ENCODE assay signal across 15 cellular contexts in genomic region chr16:49643429-49644142, GRCh38.
DNase-seq lines count a peak whose midpoint lies in the region; ATAC-seq and TF ChIP-seq lines count a peak whose summit lies in the region.
"Had no signal": no experiment of that assay in that cellular context is flagged by ENCODE, and none has a peak within 500 bp of the region (broad histone marks: within the 10 kb centered on the region; RNA-seq: fewer than 3 reads in every experiment).

No MANE protein-coding gene starts in this region.

- H3K27me3 ChIP-seq in brain microvascular endothelial cell (replicated peaks), result no peaks in the 10 kb centered on the region

- no peak for ATAC-seq in GM18511 (IDR thresholded peaks at IDR 0.05; ENCODE audit: unreplicated experiment)
- ATAC-seq: naive thymus-derived CD8-positive, alpha-beta T cell; stimulated activated naive B cell treated with anti-CD40 and anti-IgM and Interleukin-4, amounts not matched to agents 10 μg/mL and 1 μg/mL and 100 μg/mL, for 72 hours had no signal

- in situ Hi-C loops in brain microvascular endothelial cell (cut with HindIII; ENCODE audit: low pct_ligation_motif_present, low sequenced_read_pairs), result no loop called here

- H3K4me3 Mint-ChIP-seq in activated naive CD8-positive, alpha-beta T cell, result no peak overlapping the region
- no peak overlapping the region for H3K4me3 Mint-ChIP-seq in activated naive CD8-positive, alpha-beta T cell treated with anti-CD3 and anti-CD28 coated beads for 36 hours
- H3K4me3 Mint-ChIP-seq in type B pancreatic cell, result no peak overlapping the region
- H3K4me3 Mint-ChIP-seq in activated CD4-positive, alpha-beta memory T cell treated with anti-CD3 and anti-CD28 coated beads, Interleukin-2, amount 10 ng/mL, durations not matched to agents 7 days and 5 days, result no peak overlapping the region
- H3K4me3 Mint-ChIP-seq: activated CD4-positive, alpha-beta T cell treated with anti-CD3 and anti-CD28 coated beads, Interleukin-2, amount 10 ng/mL, durations not matched to agents 7 days and 5 days; naive thymus-derived CD8-positive, alpha-beta T cell; stimulated activated naive B cell treated with anti-CD40 and anti-IgM and Interleukin-4, amounts not matched to agents 10 μg/mL and 1 μg/mL and 100 μg/mL, for 72 hours had no signal

- H3K4me1 Mint-ChIP-seq in activated naive CD8-positive, alpha-beta T cell (ENCODE audit: low read depth), result no peaks in the 10 kb centered on the region
- no peaks in the 10 kb centered on the region for H3K4me1 Mint-ChIP-seq in activated naive CD8-positive, alpha-beta T cell treated with anti-CD3 and anti-CD28 coated beads for 36 hours
- H3K4me1 Mint-ChIP-seq in type B pancreatic cell (ENCODE audit: unreplicated experiment), result peaks cover 46% of the 10 kb centered on the region
- no peaks in the 10 kb centered on the region for H3K4me1 Mint-ChIP-seq in activated CD4-positive, alpha-beta memory T cell treated with anti-CD3 and anti-CD28 coated beads, Interleukin-2, amount 10 ng/mL, durations not matched to agents 7 days and 5 days
- H3K4me1 Mint-ChIP-seq: activated CD4-positive, alpha-beta T cell treated with anti-CD3 and anti-CD28 coated beads, Interleukin-2, amount 10 ng/mL, durations not matched to agents 7 days and 5 days had no signal

- peaks cover 15% of the 10 kb centered on the region for H3K9me3 Mint-ChIP-seq in activated naive CD8-positive, alpha-beta T cell (ENCODE audit: low read depth)
- H3K9me3 Mint-ChIP-seq in activated naive CD8-positive, alpha-beta T cell treated with anti-CD3 and anti-CD28 coated beads for 36 hours, result peaks cover 11% of the 10 kb centered on the region
- H3K9me3 Mint-ChIP-seq in type B pancreatic cell, result peaks cover 9% of the 10 kb centered on the region
- H3K9me3 Mint-ChIP-seq in activated CD4-positive, alpha-beta memory T cell treated with anti-CD3 and anti-CD28 coated beads, Interleukin-2, amount 10 ng/mL, durations not matched to agents 7 days and 5 days, result peaks cover 17% of the 10 kb centered on the region

- H3K36me3 ChIP-seq in brain microvascular endothelial cell (replicated peaks), result no peaks in the 10 kb centered on the region

- peak overlapping the region; percentile 87 for H3K27ac ChIP-seq in brain microvascular endothelial cell
- H3K27ac ChIP-seq: 22Rv1 had no signal

- no peak for DNase-seq in activated naive CD8-positive, alpha-beta T cell treated with anti-CD3 and anti-CD28 coated beads for 36 hours
- DNase-seq in brain microvascular endothelial cell (peak; percentile 92), kidney glomerular epithelial cell (lab: John Stamatoyannopoulos, UW) (peak; percentile 82), type B pancreatic cell (ENCODE audit: extremely low spot score, unreplicated experiment) (no peak)
- no peak for DNase-seq in activated CD4-positive, alpha-beta T cell treated with anti-CD3 and anti-CD28 coated beads for 4 hours
- DNase-seq in activated CD4-positive, alpha-beta memory T cell treated with anti-CD3 and anti-CD28 coated beads, Interleukin-2, amount 10 ng/mL, durations not matched to agents 7 days and 5 days, result no peak
- DNase-seq: activated CD4-positive, alpha-beta T cell treated with anti-CD3 and anti-CD28 coated beads, Interleukin-2, amount 10 ng/mL, durations not matched to agents 7 days and 5 days; DMS79; naive thymus-derived CD8-positive, alpha-beta T cell; NCI-H146; stimulated activated CD4-positive, alpha-beta T cell treated with anti-CD3 and anti-CD28 coated beads, Interleukin-1b, Interleukin-23, amount 100 ng/mL, for 48 hours; stimulated activated naive B cell treated with anti-CD40 and anti-IgM and Interleukin-4, amounts not matched to agents 10 μg/mL and 1 μg/mL and 100 μg/mL, for 72 hours had no signal

- POLR2A ChIA-PET in activated CD4-positive, alpha-beta memory T cell treated with anti-CD3 and anti-CD28 coated beads, Interleukin-2, amount 10 ng/mL, durations not matched to agents 7 days and 5 days (lab: Charles Lee), result no interaction called here

- H3K27me3 Mint-ChIP-seq in activated naive CD8-positive, alpha-beta T cell, result peaks cover 1% of the 10 kb centered on the region
- no peaks in the 10 kb centered on the region for H3K27me3 Mint-ChIP-seq in activated naive CD8-positive, alpha-beta T cell treated with anti-CD3 and anti-CD28 coated beads for 36 hours
- peaks cover 6% of the 10 kb centered on the region for H3K27me3 Mint-ChIP-seq in type B pancreatic cell
- no peaks in the 10 kb centered on the region for H3K27me3 Mint-ChIP-seq in activated CD4-positive, alpha-beta memory T cell treated with anti-CD3 and anti-CD28 coated beads, Interleukin-2, amount 10 ng/mL, durations not matched to agents 7 days and 5 days
- H3K27me3 Mint-ChIP-seq: activated CD4-positive, alpha-beta T cell treated with anti-CD3 and anti-CD28 coated beads, Interleukin-2, amount 10 ng/mL, durations not matched to agents 7 days and 5 days had no signal

- TF ChIP-seq CTCF in brain microvascular endothelial cell (IDR thresholded peaks at IDR 0.05; ENCODE audit: low read depth, low read length, missing control alignments) (no peak), type B pancreatic cell (conservative IDR thresholded peaks at IDR 0.05) (no peak)

- peaks cover 2% of the 10 kb centered on the region for H3K36me3 Mint-ChIP-seq in activated naive CD8-positive, alpha-beta T cell
- peaks cover 4% of the 10 kb centered on the region for H3K36me3 Mint-ChIP-seq in activated naive CD8-positive, alpha-beta T cell treated with anti-CD3 and anti-CD28 coated beads for 36 hours
- peaks cover 16% of the 10 kb centered on the region for H3K36me3 Mint-ChIP-seq in type B pancreatic cell
- no peaks in the 10 kb centered on the region for H3K36me3 Mint-ChIP-seq in activated CD4-positive, alpha-beta memory T cell treated with anti-CD3 and anti-CD28 coated beads, Interleukin-2, amount 10 ng/mL, durations not matched to agents 7 days and 5 days (ENCODE audit: low read depth)

- H3K4me3 ChIP-seq in brain microvascular endothelial cell (ENCODE audit: low read depth, low read length), result peak overlapping the region; percentile 22

- CTCF ChIA-PET in activated CD4-positive, alpha-beta memory T cell treated with anti-CD3 and anti-CD28 coated beads, Interleukin-2, amount 10 ng/mL, durations not matched to agents 7 days and 5 days (lab: Charles Lee), result no interaction called here

- peak overlapping the region; percentile 41 for H3K27ac Mint-ChIP-seq in activated naive CD8-positive, alpha-beta T cell
- H3K27ac Mint-ChIP-seq in activated naive CD8-positive, alpha-beta T cell treated with anti-CD3 and anti-CD28 coated beads for 36 hours, result no peak overlapping the region
- H3K27ac Mint-ChIP-seq in type B pancreatic cell, result peak overlapping the region; percentile 59
- no peak overlapping the region for H3K27ac Mint-ChIP-seq in activated CD4-positive, alpha-beta memory T cell treated with anti-CD3 and anti-CD28 coated beads, Interleukin-2, amount 10 ng/mL, durations not matched to agents 7 days and 5 days
- H3K27ac Mint-ChIP-seq: activated CD4-positive, alpha-beta T cell treated with anti-CD3 and anti-CD28 coated beads, Interleukin-2, amount 10 ng/mL, durations not matched to agents 7 days and 5 days; stimulated activated naive B cell treated with anti-CD40 and anti-IgM and Interleukin-4, amounts not matched to agents 10 μg/mL and 1 μg/mL and 100 μg/mL, for 72 hours had no signal

Comparison
In these comparisons a context has a peak if more than half of its experiments do, and no peak if none do; other contexts are left out.
1. H3K27ac Mint-ChIP-seq: peak in activated naive CD8-positive, alpha-beta T cell (single experiment) and type B pancreatic cell (single experiment); none in activated naive CD8-positive, alpha-beta T cell treated with anti-CD3 and anti-CD28 coated beads for 36 hours (single experiment) and activated CD4-positive, alpha-beta memory T cell treated with anti-CD3 and anti-CD28 coated beads, Interleukin-2, amount 10 ng/mL, durations not matched to agents 7 days and 5 days (single experiment).
2. DNase-seq: peak in brain microvascular endothelial cell (single experiment) and kidney glomerular epithelial cell (single experiment); none in activated naive CD8-positive, alpha-beta T cell treated with anti-CD3 and anti-CD28 coated beads for 36 hours (single experiment), type B pancreatic cell (single experiment), activated CD4-positive, alpha-beta T cell treated with anti-CD3 and anti-CD28 coated beads for 4 hours (0 of 2) and activated CD4-positive, alpha-beta memory T cell treated with anti-CD3 and anti-CD28 coated beads, Interleukin-2, amount 10 ng/mL, durations not matched to agents 7 days and 5 days (single experiment).